2 cellular contexts compared by ENCODE assay signal in genomic region chr12:1741154-1741949, GRCh38.
TF ChIP-seq lines count a peak whose summit lies in the region.

No MANE protein-coding gene starts in this region.

TF ChIP-seq in Ishikawa, 13 proteins besides CTCF, POLR2A, EP300 and RAD21:
- TF ChIP-seq FOXM1 (IDR thresholded peaks at IDR 0.05; ENCODE audit: borderline replicate concordance, low read depth) (no peak), USF1 (IDR thresholded peaks at IDR 0.05) (no peak), TCF12 (IDR thresholded peaks at IDR 0.05; ENCODE audit: low read depth) (no peak), CEBPB (IDR thresholded peaks at IDR 0.05) (peak; percentile 47), EGR1 (IDR thresholded peaks at IDR 0.05) (no peak), NFIC (IDR thresholded peaks at IDR 0.05) (no peak)

TF ChIP-seq in K562, 482 proteins besides CTCF, POLR2A, EP300 and RAD21:
- TF ChIP-seq, protein P1, sequence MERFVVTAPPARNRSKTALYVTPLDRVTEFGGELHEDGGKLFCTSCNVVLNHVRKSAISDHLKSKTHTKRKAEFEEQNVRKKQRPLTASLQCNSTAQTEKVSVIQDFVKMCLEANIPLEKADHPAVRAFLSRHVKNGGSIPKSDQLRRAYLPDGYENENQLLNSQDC (CRISPR knock-in tag; IDR thresholded peaks at IDR 0.05), result no peak
- TF ChIP-seq CEBPB (tag; IDR thresholded peaks at IDR 0.05), result peak; percentile 65
- no peak for TF ChIP-seq NONO (IDR thresholded peaks at IDR 0.05; ENCODE audit: low read depth in 2 of 2, low read length in 1 of 2)
- no peak for TF ChIP-seq BRCA1 (IDR thresholded peaks at IDR 0.05)
- TF ChIP-seq BRCA1 (CRISPR knock-in tag; IDR thresholded peaks at IDR 0.05), result no peak
- TF ChIP-seq, protein P2, sequence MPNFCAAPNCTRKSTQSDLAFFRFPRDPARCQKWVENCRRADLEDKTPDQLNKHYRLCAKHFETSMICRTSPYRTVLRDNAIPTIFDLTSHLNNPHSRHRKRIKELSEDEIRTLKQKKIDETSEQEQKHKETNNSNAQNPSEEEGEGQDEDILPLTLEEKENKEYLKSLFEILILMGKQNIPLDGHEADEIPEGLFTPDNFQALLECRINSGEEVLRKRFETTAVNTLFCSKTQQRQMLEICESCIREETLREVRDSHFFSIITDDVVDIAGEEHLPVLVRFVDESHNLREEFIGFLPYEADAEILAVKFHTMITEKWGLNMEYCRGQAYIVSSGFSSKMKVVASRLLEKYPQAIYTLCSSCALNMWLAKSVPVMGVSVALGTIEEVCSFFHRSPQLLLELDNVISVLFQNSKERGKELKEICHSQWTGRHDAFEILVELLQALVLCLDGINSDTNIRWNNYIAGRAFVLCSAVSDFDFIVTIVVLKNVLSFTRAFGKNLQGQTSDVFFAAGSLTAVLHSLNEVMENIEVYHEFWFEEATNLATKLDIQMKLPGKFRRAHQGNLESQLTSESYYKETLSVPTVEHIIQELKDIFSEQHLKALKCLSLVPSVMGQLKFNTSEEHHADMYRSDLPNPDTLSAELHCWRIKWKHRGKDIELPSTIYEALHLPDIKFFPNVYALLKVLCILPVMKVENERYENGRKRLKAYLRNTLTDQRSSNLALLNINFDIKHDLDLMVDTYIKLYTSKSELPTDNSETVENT (CRISPR knock-in tag; IDR thresholded peaks at IDR 0.05), result no peak
- no peak for TF ChIP-seq U2AF1 (optimal IDR thresholded peaks at IDR 0.05; ENCODE audit: low read depth, low read length)
- no peak for TF ChIP-seq RHOXF2B (CRISPR knock-in tag; conservative IDR thresholded peaks at IDR 0.05)
- no peak for TF ChIP-seq ZNF184 (CRISPR knock-in tag; IDR thresholded peaks at IDR 0.05)
- no peak for TF ChIP-seq ZNF311 (CRISPR knock-in tag; IDR thresholded peaks at IDR 0.05)
- TF ChIP-seq CEBPG (CRISPR knock-in tag; IDR thresholded peaks at IDR 0.05), result no peak
- TF ChIP-seq CEBPG (tag; conservative IDR thresholded peaks at IDR 0.05 in 1 of 2, IDR thresholded peaks at IDR 0.05 in 1 of 2), result peak in 1 of 2 experiments; percentile 51; a peak in 2 of 4 replicates
- no peak for TF ChIP-seq ZNF583 (CRISPR knock-in tag; IDR thresholded peaks at IDR 0.05)
- TF ChIP-seq SREBF2 (CRISPR knock-in tag; IDR thresholded peaks at IDR 0.05), result no peak
- TF ChIP-seq SAFB (IDR thresholded peaks at IDR 0.05; ENCODE audit: borderline replicate concordance, low read depth, low read length), result no peak
- no peak for TF ChIP-seq GTF3C2 (IDR thresholded peaks at IDR 0.05; ENCODE audit: borderline replicate concordance, extremely low read depth, insufficient read length)
- TF ChIP-seq VEZF1 (CRISPR knock-in tag; IDR thresholded peaks at IDR 0.05), result no peak
- TF ChIP-seq NFXL1 (CRISPR knock-in tag; IDR thresholded peaks at IDR 0.05), result no peak
TF ChIP-seq in K562: peak in this region for 2.
